31 cellular contexts compared by ENCODE assay signal in genomic region chr15:35320911-35321310, GRCh38.
"Had no signal": no experiment of that assay in that cellular context is flagged by ENCODE, and none has a peak within 500 bp of the region (broad histone marks: within the 10 kb centered on the region; RNA-seq: fewer than 3 reads in every experiment).

No MANE protein-coding gene starts in this region.

- H3K9me3 ChIP-seq: adrenal gland, body of pancreas, breast epithelium had no signal

- H3K27ac ChIP-seq: adrenal gland, body of pancreas, brain microvascular endothelial cell, breast epithelium, WERI-Rb-1 had no signal

- H3K27me3 ChIP-seq: adrenal gland, body of pancreas, brain microvascular endothelial cell, breast epithelium had no signal

- H3K4me3 ChIP-seq: adrenal gland, body of pancreas, breast epithelium had no signal

- ATAC-seq: activated CD4-positive, alpha-beta T cell treated with anti-CD3 and anti-CD28 coated beads for 36 hours; activated CD4-positive, CD25-positive, alpha-beta regulatory T cell treated with anti-CD3 and anti-CD28 coated beads, Interleukin-2, amount 50 U/mL, for 24 hours; activated CD8-positive, alpha-beta memory T cell treated with anti-CD3 and anti-CD28 coated beads, Interleukin-2, amount 10 ng/mL, durations not matched to agents 7 days and 5 days; activated CD8-positive, alpha-beta T cell treated with anti-CD3 and anti-CD28 coated beads, Interleukin-2, amount 10 ng/mL, durations not matched to agents 7 days and 5 days; activated naive CD8-positive, alpha-beta T cell treated with anti-CD3 and anti-CD28 coated beads, Interleukin-2, amount 50 U/mL, for 24 hours; body of pancreas; WTC11 had no signal

- H3K36me3 ChIP-seq: adrenal gland, brain microvascular endothelial cell, breast epithelium, WERI-Rb-1 had no signal

- DNase-seq: activated CD4-positive, alpha-beta memory T cell treated with anti-CD3 and anti-CD28 coated beads, Interleukin-2, amount 10 ng/mL, durations not matched to agents 7 days and 5 days; activated CD4-positive, alpha-beta T cell treated with anti-CD3 and anti-CD28 coated beads for 1 hour; activated CD4-positive, alpha-beta T cell treated with anti-CD3 and anti-CD28 coated beads for 36 hours; activated CD4-positive, alpha-beta T cell treated with anti-CD3 and anti-CD28 coated beads for 48 hours; activated CD4-positive, alpha-beta T cell treated with anti-CD3 and anti-CD28 coated beads, Interleukin-2, amount 10 ng/mL, durations not matched to agents 7 days and 5 days; activated CD4-positive, alpha-beta T cell treated with anti-CD3 and anti-CD28 coated beads, Interleukin-2, amount 50 U/mL, for 48 hours; activated CD4-positive, CD25-positive, alpha-beta regulatory T cell; activated CD8-positive, alpha-beta memory T cell treated with anti-CD3 and anti-CD28 coated beads for 24 hours; activated CD8-positive, alpha-beta memory T cell treated with anti-CD3 and anti-CD28 coated beads, Interleukin-2, amount 10 ng/mL, durations not matched to agents 7 days and 5 days; activated CD8-positive, alpha-beta memory T cell treated with anti-CD3 and anti-CD28 coated beads, Interleukin-2, amount 50 U/mL, for 48 hours; activated CD8-positive, alpha-beta T cell treated with anti-CD3 and anti-CD28 coated beads, Interleukin-2, amount 10 ng/mL, durations not matched to agents 7 days and 5 days; activated effector memory CD4-positive, alpha-beta T cell treated with Interleukin-2 at 50 U/mL for 16 hours; activated gamma-delta T cell; activated naive CD4-positive, alpha-beta T cell treated with anti-CD3 and anti-CD28 coated beads, Interleukin-2, amount 10 ng/mL, durations not matched to agents 7 days and 5 days; activated naive CD4-positive, alpha-beta T cell treated with Interleukin-2 at 50 U/mL for 16 hours; activated naive CD8-positive, alpha-beta T cell treated with anti-CD3 and anti-CD28 coated beads, Interleukin-2, amount 10 ng/mL, durations not matched to agents 7 days and 5 days; activated naive CD8-positive, alpha-beta T cell treated with anti-CD3 and anti-CD28 coated beads, Interleukin-2, amount 50 U/mL, for 24 hours; activated T-cell treated with anti-CD3 and anti-CD28 coated beads, Interleukin-2, amount 50 U/mL, for 24 hours; activated T-cell treated with anti-CD3 and anti-CD28 coated beads, Interleukin-2, amount 50 U/mL, for 48 hours; adrenal gland; amniotic stem cell; aorta; body of pancreas; brain microvascular endothelial cell; T-helper 1 cell; T-helper 2 cell; T-helper 9 cell; WERI-Rb-1 had no signal

- H3K4me1 ChIP-seq: adrenal gland, body of pancreas, breast epithelium had no signal
